ENCODE assay signal across 12 cellular contexts in genomic region chr5:150441813-150442698, GRCh38. TPM values are rescaled to one million over a fixed set of nuclear protein-coding genes. Genes with fewer than 3 reads are reported as not detected.
A peak's percentile ranks its signal among the peaks of the same experiment; 100 is the strongest.
DNase-seq lines count a peak whose midpoint lies in the region; ATAC-seq and TF ChIP-seq lines count a peak whose summit lies in the region.
"Had no signal": no experiment of that assay in that cellular context is flagged by ENCODE, and none has a peak within 500 bp of the region (broad histone marks: within the 10 kb centered on the region; RNA-seq: fewer than 3 reads in every experiment).

No MANE protein-coding gene starts in this region.

- intact Hi-C loops in activated CD4-positive, alpha-beta T cell treated with anti-CD3 and anti-CD28 coated beads for 36 hours (cut with DNase I, micrococcal nuclease), result no loop called here
- intact Hi-C loops in Panc1 (cut with micrococcal nuclease; ENCODE audit: unreplicated experiment), result no loop called here
- intact Hi-C loops in psoas muscle (cut with DNase I), result no loop called here

- CTCF ChIA-PET in activated CD4-positive, alpha-beta T cell treated with anti-CD3 and anti-CD28 coated beads for 36 hours (lab: Charles Lee), result interaction anchor here (0.7 to 0.8 kb wide), 2 partner anchors 103 to 105 kb away, joined by 3 read pairs; no protein-coding TSS in a partner anchor
- CTCF ChIA-PET in Panc1 (lab: Charles Lee), result no interaction called here

- 27 to 31% (median 30%) methylated on average over 18 of the region's 18 CpGs for WGBS in psoas muscle, 3 donors

- 0 out of 2 replicates have a peak overlapping the region, but pooled peaks have one; percentile 11 for H3K27ac ChIP-seq in Panc1 (ENCODE audit: low read length)
- peak overlapping the region; percentile 68 for H3K27ac ChIP-seq in psoas muscle
- no peak overlapping the region for H3K27ac ChIP-seq in brain microvascular endothelial cell
- H3K27ac ChIP-seq: uterus had no signal

- no peaks in the 10 kb centered on the region for H3K9me3 Mint-ChIP-seq in activated CD4-positive, alpha-beta T cell treated with anti-CD3 and anti-CD28 coated beads for 36 hours (ENCODE audit: low read depth)
- H3K9me3 Mint-ChIP-seq: central memory CD8-positive, alpha-beta T cell; naive thymus-derived CD8-positive, alpha-beta T cell had no signal

- POLR2A ChIA-PET in activated CD4-positive, alpha-beta T cell treated with anti-CD3 and anti-CD28 coated beads for 36 hours (lab: Charles Lee), result interaction anchor here (0.6 to 0.7 kb wide), 2 partner anchors 29 to 63 kb away, joined by 3 read pairs; partner anchors contain the start of gene CD74
- POLR2A ChIA-PET in Panc1 (lab: Charles Lee), result interaction anchor here (0.5 to 0.7 kb wide), 3 partner anchors 52 to 262 kb away, joined by 3 read pairs; no protein-coding TSS in a partner anchor

- ATAC-seq in activated CD4-positive, alpha-beta T cell treated with anti-CD3 and anti-CD28 coated beads for 36 hours, result no peak
- ATAC-seq in Panc1, result peak; percentile 32
- peak; percentile 18 for ATAC-seq in esophagus mucosa
- peak; percentile 72 to 90 (median 85) for ATAC-seq in psoas muscle

- H3K4me3 ChIP-seq in Panc1 (ENCODE audit: low read depth in 2 of 2, low read length in 2 of 2) (no peak overlapping the region), psoas muscle (no peak overlapping the region), brain microvascular endothelial cell (ENCODE audit: low read depth, low read length) (no peak overlapping the region)
- H3K4me3 ChIP-seq: uterus had no signal

- peaks cover 38% of the 10 kb centered on the region for H3K36me3 Mint-ChIP-seq in activated CD4-positive, alpha-beta T cell treated with anti-CD3 and anti-CD28 coated beads for 36 hours (ENCODE audit: low read depth)

- H3K4me3 Mint-ChIP-seq in activated CD4-positive, alpha-beta T cell treated with anti-CD3 and anti-CD28 coated beads for 36 hours, result no peak overlapping the region
- H3K4me3 Mint-ChIP-seq: central memory CD8-positive, alpha-beta T cell; naive thymus-derived CD8-positive, alpha-beta T cell had no signal

- H3K36me3 ChIP-seq in Panc1 (ENCODE audit: control insufficient read depth, insufficient read depth, low read length), result peaks cover 20% of the 10 kb centered on the region
- H3K36me3 ChIP-seq in psoas muscle (ENCODE audit: insufficient read depth in 1 of 2, low read depth in 1 of 2), result peaks cover 21 to 42% of the 10 kb centered on the region in 2 donors
- H3K36me3 ChIP-seq in brain microvascular endothelial cell (replicated peaks), result peaks cover 41% of the 10 kb centered on the region
- H3K36me3 ChIP-seq: uterus had no signal

- no TSS peak for BruUV-seq in Panc1 (replicated peaks; lab: Mats Ljungman, UMichigan)

- H3K9me3 ChIP-seq in Panc1 (ENCODE audit: control insufficient read depth, insufficient read depth, low read depth, low read length) (no peaks in the 10 kb centered on the region), psoas muscle (no peaks in the 10 kb centered on the region)
- H3K9me3 ChIP-seq: uterus had no signal

- peak overlapping the region; percentile 27 for H3K27ac Mint-ChIP-seq in activated CD4-positive, alpha-beta T cell treated with anti-CD3 and anti-CD28 coated beads for 36 hours

- no peaks in the 10 kb centered on the region for H3K27me3 Mint-ChIP-seq in activated CD4-positive, alpha-beta T cell treated with anti-CD3 and anti-CD28 coated beads for 36 hours
- H3K27me3 Mint-ChIP-seq: central memory CD8-positive, alpha-beta T cell; naive thymus-derived CD8-positive, alpha-beta T cell had no signal

- TF ChIP-seq CTCF in Panc1 (IDR thresholded peaks at IDR 0.05) (no peak), psoas muscle (IDR thresholded peaks at IDR 0.05) (no peak), brain microvascular endothelial cell (IDR thresholded peaks at IDR 0.05; ENCODE audit: low read depth, low read length, missing control alignments) (no peak)

- H3K4me1 Mint-ChIP-seq in activated CD4-positive, alpha-beta T cell treated with anti-CD3 and anti-CD28 coated beads for 36 hours, result peaks cover 19% of the 10 kb centered on the region

- DNase-seq in activated CD4-positive, alpha-beta T cell treated with anti-CD3 and anti-CD28 coated beads for 36 hours, result no peak
- DNase-seq in activated CD4-positive, alpha-beta T cell treated with anti-CD3 and anti-CD28 coated beads, Interleukin-2, amount 50 U/mL, for 1 hour, result no peak
- DNase-seq in Panc1 (ENCODE audit: low read depth, low spot score), result no peak
- DNase-seq in psoas muscle, result no peak
- no peak for DNase-seq in brain microvascular endothelial cell
- no peak for DNase-seq in SK-N-DZ (ENCODE audit: low spot score)
- DNase-seq in stimulated activated naive CD4-positive, alpha-beta T cell (lab: John Stamatoyannopoulos, UW), result no peak
- DNase-seq: naive thymus-derived CD8-positive, alpha-beta T cell; NCI-H1105; uterus had no signal

- H3K27me3 ChIP-seq in Panc1 (ENCODE audit: control insufficient read depth, insufficient read depth, low read length) (no peaks in the 10 kb centered on the region), psoas muscle (ENCODE audit: insufficient read depth in 3 of 3, low read length in 2 of 3) (no peaks in the 10 kb centered on the region), brain microvascular endothelial cell (replicated peaks) (no peaks in the 10 kb centered on the region)
- H3K27me3 ChIP-seq: uterus had no signal

- H3K4me1 ChIP-seq in Panc1 (ENCODE audit: control insufficient read depth, insufficient read depth, low read length) (peaks cover 17% of the 10 kb centered on the region), psoas muscle (peaks cover 30% of the 10 kb centered on the region)
- H3K4me1 ChIP-seq: uterus had no signal

- in situ Hi-C loops in Panc1 (cut with HindIII; ENCODE audit: low pct_unique_long_range_greater_than_20kb, low sequenced_read_pairs), result no loop called here
- in situ Hi-C loops in brain microvascular endothelial cell (cut with HindIII; ENCODE audit: low pct_ligation_motif_present, low sequenced_read_pairs), result no loop called here

RNA-seq across cellular contexts. Expression of gene RPS14, which starts 7.5 kb away (rescaled TPM):
- 1,000 to 10,000 TPM; 2,270 to 3,312 TPM for total RNA-seq in activated CD4-positive, alpha-beta T cell treated with anti-CD3 and anti-CD28 coated beads for 36 hours
- total RNA-seq in Panc1 (2021; ENCODE audit: unreplicated experiment) (1,959 TPM), esophagus mucosa (1,847 TPM), psoas muscle (1,000 to 10,000 TPM in 3 of 4 donors, 100 to 1,000 TPM in 1; 977 to 1,443 (median 1,285) TPM)
- 1,891 TPM for polyA plus RNA-seq in Panc1 (2012; ENCODE audit: insufficient read length)
- polyA plus RNA-seq in psoas muscle, result 1,000 to 10,000 TPM; 1,999 to 3,049 (median 2,406) TPM
- 5,679 and 6,004 TPM in 2 replicates for polyA plus RNA-seq in SK-N-DZ (2014; cell fraction: cytosol; rRNA removed)
- 3,074 and 3,420 TPM in 2 replicates for polyA plus RNA-seq in SK-N-DZ (2014; cell fraction: nucleus; rRNA removed)

RNA-seq across cellular contexts. Expression of gene CD74, which starts 29.3 kb away (rescaled TPM):
- total RNA-seq in activated CD4-positive, alpha-beta T cell treated with anti-CD3 and anti-CD28 coated beads for 36 hours, result 100 to 1,000 TPM; 217 to 290 TPM
- total RNA-seq in Panc1 (2021; ENCODE audit: unreplicated experiment), result 12.7 TPM
- 6.5 TPM for polyA plus RNA-seq in Panc1 (2012; ENCODE audit: insufficient read length)
- 125 TPM for total RNA-seq in esophagus mucosa
- 100 to 1,000 TPM in 3 of 4 donors, 10 to 100 TPM in 1; 72.5 to 299 (median 156) TPM for total RNA-seq in psoas muscle
- polyA plus RNA-seq in psoas muscle, result 10 to 100 TPM; 66.5 to 92.0 (median 83.7) TPM
- 28.0 and 54.1 TPM in 2 replicates for polyA plus RNA-seq in SK-N-DZ (2014; cell fraction: cytosol; rRNA removed)
- polyA plus RNA-seq in SK-N-DZ (2014; cell fraction: nucleus; rRNA removed), result 6.8 and 10.0 TPM in 2 replicates
